ENCODE assay signal across 2 cellular contexts in the genomic region with DNA sequence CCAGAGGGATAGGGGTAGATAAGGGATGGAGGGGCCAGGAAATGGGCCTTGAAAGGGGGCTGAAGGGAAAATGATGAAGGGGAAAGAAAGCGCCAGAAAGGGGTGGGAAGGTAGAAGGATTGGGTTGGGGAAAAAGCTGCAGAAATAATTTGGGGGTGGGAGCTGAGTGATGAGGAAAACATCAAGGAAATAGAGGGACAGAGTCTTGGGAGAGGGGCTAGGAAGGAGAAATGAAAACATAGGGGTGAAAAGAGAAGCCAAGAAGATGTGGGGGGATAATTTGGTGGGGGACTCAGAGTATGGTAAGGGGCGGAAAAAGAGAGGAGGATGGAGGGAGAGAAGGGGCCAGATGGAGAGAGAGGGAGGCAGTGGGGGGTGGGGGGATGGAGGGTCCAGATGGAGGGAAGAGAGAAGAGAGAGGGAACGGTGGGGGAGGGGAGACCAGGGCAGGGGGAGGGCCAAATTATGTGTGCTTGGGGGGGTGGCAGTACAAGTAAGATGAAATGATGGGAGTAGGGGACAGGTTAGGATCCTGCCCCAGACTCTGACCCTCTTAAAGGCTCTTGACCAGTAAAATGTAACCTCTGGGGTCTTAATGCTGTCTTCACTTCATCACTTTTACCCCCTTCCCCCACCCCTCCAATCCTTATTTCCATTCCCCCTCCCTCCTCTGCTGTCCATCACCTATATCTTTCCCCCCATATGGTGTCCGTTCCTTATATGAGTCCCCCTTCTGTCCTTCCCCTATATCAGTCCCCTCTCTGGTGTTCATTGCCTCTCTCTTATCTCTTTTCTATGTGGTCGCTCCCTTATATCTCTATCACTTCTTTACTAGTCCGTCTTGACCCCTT.
TF ChIP-seq lines count a peak whose summit lies in the region.

No MANE protein-coding gene starts in this region.

TF ChIP-seq in IMR-90, 13 proteins besides CTCF, POLR2A, EP300 and RAD21:
- TF ChIP-seq NFE2L2 (IDR thresholded peaks at IDR 0.05; ENCODE audit: low read depth, low read length): no peak
- no peak for TF ChIP-seq BHLHE40 (IDR thresholded peaks at IDR 0.05; ENCODE audit: low read depth, low read length)
- no peak for TF ChIP-seq MAZ (IDR thresholded peaks at IDR 0.05; ENCODE audit: borderline replicate concordance, low read depth, low read length)
- no peak for TF ChIP-seq RCOR1 (IDR thresholded peaks at IDR 0.05; ENCODE audit: insufficient replicate concordance, low read length)
- TF ChIP-seq CHD1 (IDR thresholded peaks at IDR 0.05; ENCODE audit: low read depth, low read length): no peak
- TF ChIP-seq MAFK (IDR thresholded peaks at IDR 0.05; ENCODE audit: low read depth, low read length): no peak
- no peak for TF ChIP-seq SMC3 (IDR thresholded peaks at IDR 0.05; ENCODE audit: low read depth, low read length)
- TF ChIP-seq, protein P1, sequence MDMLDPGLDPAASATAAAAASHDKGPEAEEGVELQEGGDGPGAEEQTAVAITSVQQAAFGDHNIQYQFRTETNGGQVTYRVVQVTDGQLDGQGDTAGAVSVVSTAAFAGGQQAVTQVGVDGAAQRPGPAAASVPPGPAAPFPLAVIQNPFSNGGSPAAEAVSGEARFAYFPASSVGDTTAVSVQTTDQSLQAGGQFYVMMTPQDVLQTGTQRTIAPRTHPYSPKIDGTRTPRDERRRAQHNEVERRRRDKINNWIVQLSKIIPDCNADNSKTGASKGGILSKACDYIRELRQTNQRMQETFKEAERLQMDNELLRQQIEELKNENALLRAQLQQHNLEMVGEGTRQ (IDR thresholded peaks at IDR 0.05; ENCODE audit: low read depth, low read length): no peak
- TF ChIP-seq, protein P2, sequence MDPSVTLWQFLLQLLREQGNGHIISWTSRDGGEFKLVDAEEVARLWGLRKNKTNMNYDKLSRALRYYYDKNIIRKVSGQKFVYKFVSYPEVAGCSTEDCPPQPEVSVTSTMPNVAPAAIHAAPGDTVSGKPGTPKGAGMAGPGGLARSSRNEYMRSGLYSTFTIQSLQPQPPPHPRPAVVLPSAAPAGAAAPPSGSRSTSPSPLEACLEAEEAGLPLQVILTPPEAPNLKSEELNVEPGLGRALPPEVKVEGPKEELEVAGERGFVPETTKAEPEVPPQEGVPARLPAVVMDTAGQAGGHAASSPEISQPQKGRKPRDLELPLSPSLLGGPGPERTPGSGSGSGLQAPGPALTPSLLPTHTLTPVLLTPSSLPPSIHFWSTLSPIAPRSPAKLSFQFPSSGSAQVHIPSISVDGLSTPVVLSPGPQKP (IDR thresholded peaks at IDR 0.05; ENCODE audit: borderline replicate concordance, low read depth, low read length): no peak
- TF ChIP-seq CEBPB (IDR thresholded peaks at IDR 0.05; ENCODE audit: low read depth, low read length): no peak
- TF ChIP-seq RFX5 (IDR thresholded peaks at IDR 0.05; ENCODE audit: low read depth, low read length): no peak
- no peak for TF ChIP-seq MXI1 (IDR thresholded peaks at IDR 0.05; ENCODE audit: borderline replicate concordance, low read depth, low read length)
- no peak for TF ChIP-seq FOS (IDR thresholded peaks at IDR 0.05; ENCODE audit: low read depth, low read length)

TF ChIP-seq in GM12878, 131 proteins besides CTCF, POLR2A, EP300 and RAD21:
- TF ChIP-seq, protein P3, sequence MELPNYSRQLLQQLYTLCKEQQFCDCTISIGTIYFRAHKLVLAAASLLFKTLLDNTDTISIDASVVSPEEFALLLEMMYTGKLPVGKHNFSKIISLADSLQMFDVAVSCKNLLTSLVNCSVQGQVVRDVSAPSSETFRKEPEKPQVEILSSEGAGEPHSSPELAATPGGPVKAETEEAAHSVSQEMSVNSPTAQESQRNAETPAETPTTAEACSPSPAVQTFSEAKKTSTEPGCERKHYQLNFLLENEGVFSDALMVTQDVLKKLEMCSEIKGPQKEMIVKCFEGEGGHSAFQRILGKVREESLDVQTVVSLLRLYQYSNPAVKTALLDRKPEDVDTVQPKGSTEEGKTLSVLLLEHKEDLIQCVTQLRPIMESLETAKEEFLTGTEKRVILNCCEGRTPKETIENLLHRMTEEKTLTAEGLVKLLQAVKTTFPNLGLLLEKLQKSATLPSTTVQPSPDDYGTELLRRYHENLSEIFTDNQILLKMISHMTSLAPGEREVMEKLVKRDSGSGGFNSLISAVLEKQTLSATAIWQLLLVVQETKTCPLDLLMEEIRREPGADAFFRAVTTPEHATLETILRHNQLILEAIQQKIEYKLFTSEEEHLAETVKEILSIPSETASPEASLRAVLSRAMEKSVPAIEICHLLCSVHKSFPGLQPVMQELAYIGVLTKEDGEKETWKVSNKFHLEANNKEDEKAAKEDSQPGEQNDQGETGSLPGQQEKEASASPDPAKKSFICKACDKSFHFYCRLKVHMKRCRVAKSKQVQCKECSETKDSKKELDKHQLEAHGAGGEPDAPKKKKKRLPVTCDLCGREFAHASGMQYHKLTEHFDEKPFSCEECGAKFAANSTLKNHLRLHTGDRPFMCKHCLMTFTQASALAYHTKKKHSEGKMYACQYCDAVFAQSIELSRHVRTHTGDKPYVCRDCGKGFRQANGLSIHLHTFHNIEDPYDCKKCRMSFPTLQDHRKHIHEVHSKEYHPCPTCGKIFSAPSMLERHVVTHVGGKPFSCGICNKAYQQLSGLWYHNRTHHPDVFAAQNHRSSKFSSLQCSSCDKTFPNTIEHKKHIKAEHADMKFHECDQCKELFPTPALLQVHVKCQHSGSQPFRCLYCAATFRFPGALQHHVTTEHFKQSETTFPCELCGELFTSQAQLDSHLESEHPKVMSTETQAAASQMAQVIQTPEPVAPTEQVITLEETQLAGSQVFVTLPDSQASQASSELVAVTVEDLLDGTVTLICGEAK (IDR thresholded peaks at IDR 0.05; ENCODE audit: borderline replicate concordance): peak; percentile 44; the same call in 1 of the 2 replicates
- TF ChIP-seq SMAD5 (IDR thresholded peaks at IDR 0.05; ENCODE audit: low read depth): no peak
